In genomic region chr13:107211073-107211472, GRCh38 we compare ENCODE assay signal across 8 cellular contexts.
DNase-seq lines count a peak whose midpoint lies in the region; ATAC-seq lines count a peak whose summit lies in the region.

No MANE protein-coding gene starts in this region.

- DNase-seq in DMS153 (lab: John Stamatoyannopoulos, UW) (peak; percentile 99), NCI-H446 treated with DMSO at 0.1 percent for 48 hours (lab: John Stamatoyannopoulos, UW) (peak; percentile 52), epidermal melanocyte (ENCODE audit: insufficient read length, low spot score) (peak; percentile 25), mucosa of gallbladder (ENCODE audit: low spot score) (peak; percentile 79), superior temporal gyrus (ENCODE audit: extremely low spot score) (peak; percentile 98)
- peak; percentile 37 for DNase-seq in activated CD4-positive, alpha-beta T cell treated with anti-CD3 and anti-CD28 coated beads, Interleukin-2, amount 50 U/mL, for 1 hour

- ATAC-seq in GM19467 (IDR thresholded peaks at IDR 0.05; ENCODE audit: unreplicated experiment): peak; percentile 95
- ATAC-seq in HG03469 (IDR thresholded peaks at IDR 0.05; ENCODE audit: unreplicated experiment): peak; percentile 99

Comparison
In these comparisons a context has a peak if more than half of its experiments do, and no peak if none do; other contexts are left out.
1. Peak in every context shown above with its lines: DNase-seq and ATAC-seq.
2. DNase-seq: peak in every context shown above with its lines; median percentile 99 in DMS153; 98 in superior temporal gyrus; 79 in mucosa of gallbladder; 52 in NCI-H446 treated with DMSO at 0.1 percent for 48 hours; 37 in activated CD4-positive, alpha-beta T cell treated with anti-CD3 and anti-CD28 coated beads, Interleukin-2, amount 50 U/mL, for 1 hour; 25 in epidermal melanocyte.